In genomic region chr16:75461575-75461974, GRCh38 we compare ENCODE assay signal across 1 cellular context.
TF ChIP-seq lines count a peak whose summit lies in the region.

No MANE protein-coding gene starts in this region.

TF ChIP-seq in neural cell, 6 proteins besides CTCF, POLR2A, EP300 and RAD21 (continued from another document):
- no peak for TF ChIP-seq MXI1 (conservative IDR thresholded peaks at IDR 0.05; ENCODE audit: poor library complexity, severe bottlenecking)
- TF ChIP-seq TAF1 (IDR thresholded peaks at IDR 0.05; ENCODE audit: low read depth), result no peak
- TF ChIP-seq, protein P1, sequence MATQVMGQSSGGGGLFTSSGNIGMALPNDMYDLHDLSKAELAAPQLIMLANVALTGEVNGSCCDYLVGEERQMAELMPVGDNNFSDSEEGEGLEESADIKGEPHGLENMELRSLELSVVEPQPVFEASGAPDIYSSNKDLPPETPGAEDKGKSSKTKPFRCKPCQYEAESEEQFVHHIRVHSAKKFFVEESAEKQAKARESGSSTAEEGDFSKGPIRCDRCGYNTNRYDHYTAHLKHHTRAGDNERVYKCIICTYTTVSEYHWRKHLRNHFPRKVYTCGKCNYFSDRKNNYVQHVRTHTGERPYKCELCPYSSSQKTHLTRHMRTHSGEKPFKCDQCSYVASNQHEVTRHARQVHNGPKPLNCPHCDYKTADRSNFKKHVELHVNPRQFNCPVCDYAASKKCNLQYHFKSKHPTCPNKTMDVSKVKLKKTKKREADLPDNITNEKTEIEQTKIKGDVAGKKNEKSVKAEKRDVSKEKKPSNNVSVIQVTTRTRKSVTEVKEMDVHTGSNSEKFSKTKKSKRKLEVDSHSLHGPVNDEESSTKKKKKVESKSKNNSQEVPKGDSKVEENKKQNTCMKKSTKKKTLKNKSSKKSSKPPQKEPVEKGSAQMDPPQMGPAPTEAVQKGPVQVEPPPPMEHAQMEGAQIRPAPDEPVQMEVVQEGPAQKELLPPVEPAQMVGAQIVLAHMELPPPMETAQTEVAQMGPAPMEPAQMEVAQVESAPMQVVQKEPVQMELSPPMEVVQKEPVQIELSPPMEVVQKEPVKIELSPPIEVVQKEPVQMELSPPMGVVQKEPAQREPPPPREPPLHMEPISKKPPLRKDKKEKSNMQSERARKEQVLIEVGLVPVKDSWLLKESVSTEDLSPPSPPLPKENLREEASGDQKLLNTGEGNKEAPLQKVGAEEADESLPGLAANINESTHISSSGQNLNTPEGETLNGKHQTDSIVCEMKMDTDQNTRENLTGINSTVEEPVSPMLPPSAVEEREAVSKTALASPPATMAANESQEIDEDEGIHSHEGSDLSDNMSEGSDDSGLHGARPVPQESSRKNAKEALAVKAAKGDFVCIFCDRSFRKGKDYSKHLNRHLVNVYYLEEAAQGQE (IDR thresholded peaks at IDR 0.05; ENCODE audit: borderline replicate concordance), result no peak
TF ChIP-seq in neural cell: peak in this region for 0.
